10 cellular contexts compared by ENCODE assay signal in genomic region chr5:131672791-131673190, GRCh38. TPM values are rescaled to one million over a fixed set of nuclear protein-coding genes. Genes with fewer than 3 reads are reported as not detected.
DNase-seq lines count a peak whose midpoint lies in the region; ATAC-seq and TF ChIP-seq lines count a peak whose summit lies in the region.
"Had no signal": no experiment of that assay in that cellular context is flagged by ENCODE, and none has a peak within 500 bp of the region (broad histone marks: within the 10 kb centered on the region; RNA-seq: fewer than 3 reads in every experiment).

No MANE protein-coding gene starts in this region.

- no peak overlapping the region for H3K27ac Mint-ChIP-seq in activated CD8-positive, alpha-beta memory T cell treated with anti-CD3 and anti-CD28 coated beads, Interleukin-2, amount 10 ng/mL, durations not matched to agents 7 days and 5 days

- no peak for DNase-seq in substantia nigra (lab: John Stamatoyannopoulos, UW)
- DNase-seq in NCI-H2227 (lab: John Stamatoyannopoulos, UW; ENCODE audit: unreplicated experiment) = no peak
- no peak for DNase-seq in HEK293T (ENCODE audit: extremely low spot score)
- DNase-seq in activated CD8-positive, alpha-beta memory T cell treated with anti-CD3 and anti-CD28 coated beads, Interleukin-2, amount 10 ng/mL, durations not matched to agents 7 days and 5 days = no peak
- no peak for DNase-seq in 8988T
- DNase-seq: activated CD4-positive, CD25-positive, alpha-beta regulatory T cell had no signal

- no peaks in the 10 kb centered on the region for H3K9me3 Mint-ChIP-seq in activated CD8-positive, alpha-beta memory T cell treated with anti-CD3 and anti-CD28 coated beads, Interleukin-2, amount 10 ng/mL, durations not matched to agents 7 days and 5 days (ENCODE audit: low read depth)
- H3K9me3 Mint-ChIP-seq: central memory CD8-positive, alpha-beta T cell had no signal

- H3K4me1 ChIP-seq in gastroesophageal sphincter = peaks cover 25 to 78% (median 35%) of the 10 kb centered on the region in 3 donors

- TF ChIP-seq CTCF in gastroesophageal sphincter (IDR thresholded peaks at IDR 0.05) = no peak

- no peak for TF ChIP-seq POLR2A in gastroesophageal sphincter (IDR thresholded peaks at IDR 0.05)

- CTCF ChIA-PET in HEK293T (lab: Yijun Ruan, JAX) = interaction anchor here (0.9 kb wide), 1 partner anchor 24 kb away, joined by 3 read pairs; no protein-coding TSS in a partner anchor
- CTCF ChIA-PET in activated CD8-positive, alpha-beta memory T cell treated with anti-CD3 and anti-CD28 coated beads, Interleukin-2, amount 10 ng/mL, durations not matched to agents 7 days and 5 days (lab: Charles Lee) = interaction anchor here (0.7 to 1.0 kb wide), 2 partner anchors 329 to 386 kb away, joined by 3 read pairs; no protein-coding TSS in a partner anchor

- peak overlapping the region; percentile 13 to 17 for H3K4me3 ChIP-seq in gastroesophageal sphincter

- ATAC-seq in GM19463 (IDR thresholded peaks at IDR 0.05; ENCODE audit: unreplicated experiment) = peak; percentile 28
- ATAC-seq in HG03064 (IDR thresholded peaks at IDR 0.05; ENCODE audit: low read depth, unreplicated experiment) = peak; percentile 19
- ATAC-seq in gastroesophageal sphincter = peak; percentile 60
- no peak for ATAC-seq in activated CD8-positive, alpha-beta memory T cell treated with anti-CD3 and anti-CD28 coated beads, Interleukin-2, amount 10 ng/mL, durations not matched to agents 7 days and 5 days

- H3K4me1 Mint-ChIP-seq in activated CD8-positive, alpha-beta memory T cell treated with anti-CD3 and anti-CD28 coated beads, Interleukin-2, amount 10 ng/mL, durations not matched to agents 7 days and 5 days = peaks cover 39% of the 10 kb centered on the region
- H3K4me1 Mint-ChIP-seq: central memory CD8-positive, alpha-beta T cell had no signal

- WGBS in gastroesophageal sphincter (ENCODE audit: low coverage in 1 of 2), 2 donors = 18 to 21% methylated on average over 6 of the region's 6 CpGs

- H3K27me3 ChIP-seq in gastroesophageal sphincter = no peaks in the 10 kb centered on the region

- TF ChIP-seq EP300 in gastroesophageal sphincter (IDR thresholded peaks at IDR 0.05) = no peak

- POLR2A ChIA-PET in HEK293T (lab: Yijun Ruan, JAX) = no interaction called here

- peaks cover 72% of the 10 kb centered on the region for H3K36me3 Mint-ChIP-seq in activated CD8-positive, alpha-beta memory T cell treated with anti-CD3 and anti-CD28 coated beads, Interleukin-2, amount 10 ng/mL, durations not matched to agents 7 days and 5 days

- H3K27me3 Mint-ChIP-seq in activated CD8-positive, alpha-beta memory T cell treated with anti-CD3 and anti-CD28 coated beads, Interleukin-2, amount 10 ng/mL, durations not matched to agents 7 days and 5 days = no peaks in the 10 kb centered on the region
- H3K27me3 Mint-ChIP-seq: central memory CD8-positive, alpha-beta T cell had no signal

- H3K36me3 ChIP-seq in gastroesophageal sphincter = peaks cover 6 to 48% of the 10 kb centered on the region in 2 donors

- no peaks in the 10 kb centered on the region for H3K9me3 ChIP-seq in gastroesophageal sphincter

- H3K27ac ChIP-seq in gastroesophageal sphincter (peak overlapping the region; percentile 82 to 99 (median 86)), substantia nigra (ENCODE audit: low read depth, low read length, poor library complexity, severe bottlenecking) (peak overlapping the region; percentile 83)

- no peak overlapping the region for H3K4me3 Mint-ChIP-seq in activated CD8-positive, alpha-beta memory T cell treated with anti-CD3 and anti-CD28 coated beads, Interleukin-2, amount 10 ng/mL, durations not matched to agents 7 days and 5 days
- H3K4me3 Mint-ChIP-seq: central memory CD8-positive, alpha-beta T cell had no signal

TF ChIP-seq in HEK293T, 16 proteins besides CTCF, POLR2A, EP300 and RAD21:
- TF ChIP-seq SUZ12 (IDR thresholded peaks at IDR 0.05) = no peak
- TF ChIP-seq NFRKB (IDR thresholded peaks at IDR 0.05) = no peak
- TF ChIP-seq LEF1 (IDR thresholded peaks at IDR 0.05; ENCODE audit: borderline replicate concordance) = no peak
- TF ChIP-seq FOXM1 (IDR thresholded peaks at IDR 0.05; ENCODE audit: borderline replicate concordance) = no peak
- no peak for TF ChIP-seq ELF4 (IDR thresholded peaks at IDR 0.05)
- no peak for TF ChIP-seq BHLHE40 (IDR thresholded peaks at IDR 0.05; ENCODE audit: borderline replicate concordance)
- TF ChIP-seq PKNOX1 (IDR thresholded peaks at IDR 0.05) = no peak
- TF ChIP-seq FOXK2 (IDR thresholded peaks at IDR 0.05) = no peak
- TF ChIP-seq ZNF384 (IDR thresholded peaks at IDR 0.05) = no peak
- TF ChIP-seq SP1 (IDR thresholded peaks at IDR 0.05) = no peak
- TF ChIP-seq HDGF (IDR thresholded peaks at IDR 0.05; ENCODE audit: borderline replicate concordance) = no peak
- TF ChIP-seq FOXA1 (IDR thresholded peaks at IDR 0.05) = no peak
- no peak for TF ChIP-seq L3MBTL2 (conservative IDR thresholded peaks at IDR 0.05)
- no peak for TF ChIP-seq CTBP1 (IDR thresholded peaks at IDR 0.05; ENCODE audit: borderline replicate concordance)
- TF ChIP-seq ARNT (IDR thresholded peaks at IDR 0.05) = no peak
- no peak for TF ChIP-seq TARDBP (IDR thresholded peaks at IDR 0.05)

RNA-seq across cellular contexts. Expression of gene RAPGEF6, which starts 37.8 kb away (rescaled TPM):
- 10 to 100 TPM; 14.0 to 23.7 (median 17.9) TPM for total RNA-seq in gastroesophageal sphincter
- total RNA-seq in activated CD8-positive, alpha-beta memory T cell treated with anti-CD3 and anti-CD28 coated beads, Interleukin-2, amount 10 ng/mL, durations not matched to agents 7 days and 5 days = 10 to 100 TPM; 31.3 to 35.2 TPM
